ENCODE assay signal across 8 cellular contexts in the genomic region with DNA sequence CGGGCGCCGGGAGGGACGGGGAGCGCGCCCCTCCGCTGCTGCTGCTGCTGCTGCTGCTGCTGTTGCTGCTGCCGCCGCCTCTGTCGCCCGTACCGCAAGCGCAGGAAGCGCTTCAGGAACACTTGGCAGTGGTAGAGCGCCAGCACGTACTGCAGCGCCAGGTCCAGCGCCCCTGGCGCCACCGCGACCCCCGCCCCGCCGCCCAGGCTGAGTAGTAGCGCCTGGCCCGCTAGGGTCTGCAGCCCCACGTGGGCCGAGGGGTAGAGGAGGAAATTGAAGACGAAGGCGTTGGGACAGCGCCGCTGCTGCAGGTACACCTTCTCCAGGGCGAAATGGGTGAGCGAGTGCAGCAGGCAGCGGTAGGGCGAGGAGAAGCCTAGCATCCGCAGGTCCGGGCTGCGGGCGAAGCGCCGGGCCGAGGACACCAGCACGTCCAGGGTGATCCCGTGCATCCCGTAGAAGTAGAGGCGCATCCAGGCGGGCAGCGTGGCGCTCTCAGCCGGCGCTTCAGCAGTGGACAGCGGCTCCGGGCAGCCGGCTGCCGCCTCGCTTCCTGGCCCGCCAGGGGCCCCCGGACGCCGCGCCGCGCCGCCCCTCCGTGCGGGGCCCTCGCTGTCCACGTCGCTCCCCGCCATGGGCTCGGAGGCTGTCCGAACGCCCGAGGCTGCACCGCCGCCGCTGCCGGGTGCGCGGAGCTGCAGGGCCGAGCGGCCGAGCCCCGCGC. TPM values are rescaled to one million over a fixed set of nuclear protein-coding genes. Genes with fewer than 3 reads are reported as not detected.
A peak's percentile ranks its signal among the peaks of the same experiment; 100 is the strongest.
DNase-seq lines count a peak whose midpoint lies in the region; ATAC-seq and TF ChIP-seq lines count a peak whose summit lies in the region.

A gene (minus strand): TSS at position 699 of the 724 bp plus-strand sequence. CDS start 64 bp downstream, at position 635.

- H3K27me3 ChIP-seq in lung (ENCODE audit: control insufficient read depth, insufficient read depth), result peaks cover 12% of the 10 kb centered on the region

- H3K4me1 ChIP-seq in lung (ENCODE audit: control insufficient read depth in 2 of 2, insufficient read depth in 2 of 2, low read length in 2 of 2), result peaks cover 0 to 17% of the 10 kb centered on the region in 2 donors

- peaks cover 0 to 9% of the 10 kb centered on the region in 2 donors for H3K9me3 ChIP-seq in lung (ENCODE audit: control insufficient read depth in 2 of 2, insufficient read depth in 1 of 2, low read length in 1 of 2)

- WGBS in lung, 2 donors, result 0 to 1% methylated on average over 76 to 86 of the region's 86 CpGs

- no peak within 1 kb of the TSS for H3K27ac ChIP-seq in lung (ENCODE audit: low read depth in 1 of 2, low read length in 1 of 2)

- no peak for TF ChIP-seq CTCF in lung (IDR thresholded peaks at IDR 0.05; ENCODE audit: control extremely low read depth, extremely low read depth)

- DNase-seq in EL, result peak; percentile 13
- DNase-seq in RPMI7951 (ENCODE audit: low read depth), result peak; percentile 6
- DNase-seq in ecto neural progenitor cell (ENCODE audit: low spot score), result peak; percentile 81
- no peak for DNase-seq in lung (ENCODE audit: low spot score)
- DNase-seq in superior temporal gyrus (ENCODE audit: extremely low spot score), result peak; percentile 68
- DNase-seq in SIG-M5 treated with dmso at 0.1 percent for 504 hours (lab: John Stamatoyannopoulos, UW; ENCODE audit: unreplicated experiment), result no peak

- H3K36me3 ChIP-seq in lung (ENCODE audit: control insufficient read depth in 2 of 2, insufficient read depth in 2 of 2, low read length in 2 of 2), result no peaks in the 10 kb centered on the region

- H3K4me3 ChIP-seq in lung, result peak within 1 kb of the TSS; percentile 35

- ATAC-seq in HG02798 (IDR thresholded peaks at IDR 0.05; ENCODE audit: poor library complexity, unreplicated experiment) (peak; percentile 53), lung (ENCODE audit: insufficient read depth, low FRiP score) (peak; percentile 66), GM18858 (IDR thresholded peaks at IDR 0.05; ENCODE audit: unreplicated experiment) (no peak)

RNA-seq across cellular contexts. Expression of the gene that starts here (rescaled TPM):
- total RNA-seq in RPMI7951 (2014; rRNA removed; shearing (Covaris generic)), result not detected in 2 replicates
- total RNA-seq in lung, result under 1 TPM in 1 of 2 donors, not detected in 1; 0.34 TPM
- polyA plus RNA-seq in lung, result not detected

Comparison
In these comparisons a context has a peak if more than half of its experiments do, and no peak if none do; other contexts are left out.
1. Peak in DNase-seq in RPMI7951; RNA of the gene not detected or under 1 TPM.
2. Peak in ATAC-seq and H3K4me3 ChIP-seq in lung; RNA of the gene not detected or under 1 TPM.
3. DNase-seq: peak in EL (single experiment), ecto neural progenitor cell (single experiment) and superior temporal gyrus (single experiment); none in lung (single experiment) and SIG-M5 treated with dmso at 0.1 percent for 504 hours (single experiment).